Comparison of ENCODE assay signal across 23 cellular contexts in the genomic region with DNA sequence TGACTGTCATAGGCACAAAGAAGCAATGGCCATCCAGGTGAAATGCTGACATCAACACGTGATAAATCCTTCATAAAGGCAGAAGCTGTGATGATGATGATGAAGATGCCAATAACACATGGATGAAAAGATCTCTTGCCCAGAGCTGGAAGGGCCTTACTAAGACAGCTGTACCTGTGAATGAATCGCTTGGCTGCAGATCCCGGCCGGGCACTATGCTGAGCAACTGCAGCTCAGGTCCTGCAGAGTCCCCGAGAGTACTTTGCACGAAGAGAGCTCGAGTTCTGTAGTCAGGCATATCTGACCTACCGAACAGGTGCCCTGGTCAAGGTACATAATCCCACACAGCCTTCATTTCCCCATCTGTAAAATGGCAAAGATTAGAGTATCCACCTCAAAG. TPM values are rescaled to one million over a fixed set of nuclear protein-coding genes. Genes with fewer than 3 reads are reported as not detected.
DNase-seq lines count a peak whose midpoint lies in the region; TF ChIP-seq lines count a peak whose summit lies in the region.
"Had no signal": no experiment of that assay in that cellular context is flagged by ENCODE, and none has a peak within 500 bp of the region (broad histone marks: within the 10 kb centered on the region; RNA-seq: fewer than 3 reads in every experiment).

No MANE protein-coding gene starts in this region.

- intact Hi-C loops in dorsolateral prefrontal cortex (cut with DNase I): loop anchor here (2.0 to 10.0 kb wide), 4 partner anchors 47 to 265 kb away; partner anchors contain the start of genes COG2 (in 1 of the 2) and PGBD5 (in 1 of the 2)

- H3K27ac ChIP-seq in dorsolateral prefrontal cortex (peak overlapping the region in 56 of 59 donors; percentile 18 to 97 (median 88)), substantia nigra (ENCODE audit: low read depth, low read length, poor library complexity, severe bottlenecking) (peak overlapping the region; percentile 87)
- H3K27ac ChIP-seq: A549; BLaER1 treated with 17β-estradiol and CSF1 and Interleukin-3, amounts not matched to agents 10 nM and 100 nM; GM23248 had no signal

- H3K9me3 Mint-ChIP-seq in brain: peaks cover 10 to 14% (median 11%) of the 10 kb centered on the region in 5 experiments

- H3K4me3 Mint-ChIP-seq in brain: no peak overlapping the region
- H3K4me3 Mint-ChIP-seq: CD14-positive monocyte; CD4-positive, alpha-beta T cell; CD8-positive, alpha-beta memory T cell had no signal

- no peak overlapping the region for H3K4me3 ChIP-seq in dorsolateral prefrontal cortex
- H3K4me3 ChIP-seq: A549; BLaER1 treated with 17β-estradiol and CSF1 and Interleukin-3, amounts not matched to agents 10 nM and 100 nM; GM12878; GM23248 had no signal

- peak overlapping the region in 3 of 5 experiments; percentile 24 to 94 (median 90) for H3K27ac Mint-ChIP-seq in brain
- H3K27ac Mint-ChIP-seq: CD14-positive monocyte; CD4-positive, alpha-beta T cell; CD8-positive, alpha-beta memory T cell had no signal

- peaks cover 56% of the 10 kb centered on the region for H3K4me1 Mint-ChIP-seq in brain
- H3K4me1 Mint-ChIP-seq: CD14-positive monocyte had no signal

- TF ChIP-seq CTCF in brain (conservative IDR thresholded peaks at IDR 0.05) (no peak), dorsolateral prefrontal cortex (IDR thresholded peaks at IDR 0.05 in 54 of 56, conservative IDR thresholded peaks at IDR 0.05 in 2 of 56; ENCODE audit: low read depth in 1 of 56, partially characterized antibody in 56 of 56) (no peak)

- peaks cover 27% of the 10 kb centered on the region for H3K36me3 Mint-ChIP-seq in brain
- H3K36me3 Mint-ChIP-seq: CD14-positive monocyte had no signal

- no peaks in the 10 kb centered on the region for H3K27me3 ChIP-seq in dorsolateral prefrontal cortex
- H3K27me3 ChIP-seq: BE2C; BLaER1 treated with 17β-estradiol and CSF1 and Interleukin-3, amounts not matched to agents 10 nM and 100 nM had no signal

- H3K27me3 Mint-ChIP-seq in brain: no peaks in the 10 kb centered on the region

- DNase-seq in dorsolateral prefrontal cortex (no peak), substantia nigra (lab: John Stamatoyannopoulos, UW) (no peak), anterior cingulate cortex (lab: John Stamatoyannopoulos, UW) (no peak), cortex of kidney (lab: John Stamatoyannopoulos, UW) (no peak)
- DNase-seq in effector CD8-positive, alpha-beta T cell (lab: John Stamatoyannopoulos, UW): no peak
- DNase-seq: 8988T; ACHN; AML-193; BE2C; CD4-positive, alpha-beta T cell; CD8-positive, alpha-beta memory T cell; DMS 273 treated with DMSO at 0.1 percent for 48 hours; DMS79; EL; GDM1; GM23248; H7; HCEC 1CT had no signal

RNA-seq across cellular contexts. Expression of gene PGBD5, which starts 48.8 kb away (rescaled TPM):
- polyA plus RNA-seq in brain (ENCODE audit: insufficient read depth, low read depth, low replicate concordance): 38.5 TPM
- 100 to 1,000 TPM in 40 of 120 experiments, 10 to 100 TPM in 80; 42.3 to 119 (median 92.1) TPM for total RNA-seq in dorsolateral prefrontal cortex
- total RNA-seq: CD4-positive, alpha-beta T cell; CD8-positive, alpha-beta memory T cell had no signal
- polyA plus RNA-seq: CD14-positive monocyte; CD8-positive, alpha-beta memory T cell; GM12878 had no signal
